Comparison of ENCODE assay signal across 20 cellular contexts in genomic region chr3:159319156-159319555, GRCh38.
"Had no signal": no experiment of that assay in that cellular context is flagged by ENCODE, and none has a peak within 500 bp of the region (broad histone marks: within the 10 kb centered on the region; RNA-seq: fewer than 3 reads in every experiment).

No MANE protein-coding gene starts in this region.

- DNase-seq: Kasumi-1, MM.1S, NCI-H1092 treated with DMSO at 0.1 percent for 48 hours, NCI-H1436, NCI-H187, NCI-H2029, NCI-H2081 treated with DMSO at 0.1 percent for 48 hours, NCI-H2171, NCI-H226, NCI-H446, NCI-H510A, NCI-H524 treated with DMSO at 0.1 percent for 48 hours, NCI-H69, NCI-H774, Right ventricle myocardium superior, RPMI8226, SIG-M5, SK-N-SH had no signal

- H3K4me3 Mint-ChIP-seq: IgD-negative memory B cell had no signal

- H3K9me3 Mint-ChIP-seq: IgD-negative memory B cell had no signal

- H3K36me3 Mint-ChIP-seq: IgD-negative memory B cell had no signal

- ATAC-seq: K562 had no signal

- H3K27ac Mint-ChIP-seq: IgD-negative memory B cell had no signal

- H3K4me1 Mint-ChIP-seq: IgD-negative memory B cell had no signal
